In the genomic region with DNA sequence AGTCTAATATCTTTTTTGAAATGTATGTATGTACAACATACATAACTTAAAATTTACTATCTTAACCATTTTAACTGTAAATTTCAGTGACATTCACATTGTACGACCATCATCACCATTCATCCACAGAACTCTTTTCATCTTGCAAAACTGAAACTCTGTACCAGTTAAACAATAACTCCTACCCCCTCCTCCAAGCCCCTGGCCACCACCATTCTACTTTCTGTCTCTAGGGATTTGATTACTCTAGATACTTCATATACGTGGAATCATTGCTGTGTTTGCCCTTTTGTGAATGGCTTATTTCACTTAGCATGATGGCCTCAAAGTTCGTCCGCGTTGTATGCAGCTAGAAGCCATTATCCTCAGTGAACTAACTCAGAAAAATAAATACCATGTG, we compare ENCODE assay signal across 20 cellular contexts.
"Had no signal": no experiment of that assay in that cellular context is flagged by ENCODE, and none has a peak within 500 bp of the region (broad histone marks: within the 10 kb centered on the region; RNA-seq: fewer than 3 reads in every experiment).

No MANE protein-coding gene starts in this region.

- H3K36me3 Mint-ChIP-seq: activated CD8-positive, alpha-beta memory T cell treated with anti-CD3 and anti-CD28 coated beads, Interleukin-2, amount 10 ng/mL, durations not matched to agents 7 days and 5 days; activated naive CD4-positive, alpha-beta T cell treated with anti-CD3 and anti-CD28 coated beads, Interleukin-2, amount 50 U/mL, for 24 hours had no signal

- H3K4me1 Mint-ChIP-seq: activated CD8-positive, alpha-beta memory T cell treated with anti-CD3 and anti-CD28 coated beads, Interleukin-2, amount 10 ng/mL, durations not matched to agents 7 days and 5 days; activated naive CD4-positive, alpha-beta T cell treated with anti-CD3 and anti-CD28 coated beads, Interleukin-2, amount 50 U/mL, for 24 hours had no signal

- H3K27me3 Mint-ChIP-seq: activated CD8-positive, alpha-beta memory T cell treated with anti-CD3 and anti-CD28 coated beads, Interleukin-2, amount 10 ng/mL, durations not matched to agents 7 days and 5 days had no signal

- H3K27ac Mint-ChIP-seq: activated CD8-positive, alpha-beta memory T cell treated with anti-CD3 and anti-CD28 coated beads, Interleukin-2, amount 10 ng/mL, durations not matched to agents 7 days and 5 days; activated naive CD4-positive, alpha-beta T cell treated with anti-CD3 and anti-CD28 coated beads, Interleukin-2, amount 50 U/mL, for 24 hours; activated T-cell treated with anti-CD3 and anti-CD28 coated beads, Interleukin-2, amount 50 U/mL, for 24 hours; activated T-helper 1 cell treated with anti-CD3 and anti-CD28 coated beads, Interleukin-12 subunit alpha, Interleukin-12 subunit beta, Interleukin-2, Interleukin-4 antibody, amounts not matched to agents 30 ng/mL and 10 ng/mL and 1 ng/mL, durations not matched to agents 14 hours and 24 hours and 36 hours had no signal

- H3K4me3 Mint-ChIP-seq: activated CD8-positive, alpha-beta memory T cell treated with anti-CD3 and anti-CD28 coated beads, Interleukin-2, amount 10 ng/mL, durations not matched to agents 7 days and 5 days; activated naive CD4-positive, alpha-beta T cell treated with anti-CD3 and anti-CD28 coated beads, Interleukin-2, amount 50 U/mL, for 24 hours; activated T-cell treated with anti-CD3 and anti-CD28 coated beads, Interleukin-2, amount 50 U/mL, for 24 hours; activated T-helper 1 cell treated with anti-CD3 and anti-CD28 coated beads, Interleukin-12 subunit alpha, Interleukin-12 subunit beta, Interleukin-2, Interleukin-4 antibody, amounts not matched to agents 30 ng/mL and 10 ng/mL and 1 ng/mL, durations not matched to agents 14 hours and 24 hours and 36 hours had no signal

- DNase-seq: activated CD4-positive, alpha-beta T cell treated with anti-CD3 and anti-CD28 coated beads for 48 hours; activated CD4-positive, alpha-beta T cell treated with anti-CD3 and anti-CD28 coated beads, Interleukin-2, amount 50 U/mL, for 4 hours; activated CD8-positive, alpha-beta memory T cell treated with anti-CD3 and anti-CD28 coated beads, Interleukin-2, amount 10 ng/mL, durations not matched to agents 7 days and 5 days; activated effector memory CD4-positive, alpha-beta T cell treated with Interleukin-2 at 50 U/mL for 16 hours; activated naive CD4-positive, alpha-beta T cell; activated T-cell treated with anti-CD3 and anti-CD28 coated beads, Interleukin-2, amount 50 U/mL, for 24 hours; aorta; caudate nucleus; colonic mucosa; NCI-H1105 treated with DMSO at 0.1 percent for 48 hours; NCI-H1436 treated with DMSO at 0.1 percent for 48 hours; NCI-H187; NCI-H2081 treated with DMSO at 0.1 percent for 48 hours; NCI-H2171 treated with DMSO at 0.1 percent for 48 hours; NCI-H226; NCI-H526; NCI-H82; SIG-M5 had no signal

- ATAC-seq: activated CD8-positive, alpha-beta memory T cell treated with anti-CD3 and anti-CD28 coated beads, Interleukin-2, amount 10 ng/mL, durations not matched to agents 7 days and 5 days had no signal

- H3K9me3 Mint-ChIP-seq: activated naive CD4-positive, alpha-beta T cell treated with anti-CD3 and anti-CD28 coated beads, Interleukin-2, amount 50 U/mL, for 24 hours; activated T-cell treated with anti-CD3 and anti-CD28 coated beads, Interleukin-2, amount 50 U/mL, for 24 hours; activated T-helper 1 cell treated with anti-CD3 and anti-CD28 coated beads, Interleukin-12 subunit alpha, Interleukin-12 subunit beta, Interleukin-2, Interleukin-4 antibody, amounts not matched to agents 30 ng/mL and 10 ng/mL and 1 ng/mL, durations not matched to agents 14 hours and 24 hours and 36 hours had no signal
